9 cellular contexts compared by ENCODE assay signal in the genomic region with DNA sequence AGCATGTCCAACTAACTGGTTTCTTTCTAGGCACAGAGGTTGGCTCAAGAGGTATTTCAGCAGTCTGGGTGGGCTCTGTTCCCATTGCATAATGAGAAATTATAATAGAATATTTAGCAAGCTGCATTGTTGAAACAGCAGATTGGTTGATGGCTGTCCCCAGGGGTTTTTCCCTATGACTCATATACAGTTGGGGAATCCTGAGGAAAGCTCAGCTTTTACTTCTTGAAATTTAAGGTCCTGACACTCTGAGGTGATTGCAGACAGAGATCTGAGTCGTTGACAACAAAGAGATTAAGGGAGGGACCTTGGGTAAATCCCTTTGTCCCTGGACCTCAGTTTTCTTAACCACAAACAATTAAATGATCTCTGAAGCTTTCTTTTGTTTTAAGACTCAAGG. TPM values are rescaled to one million over a fixed set of nuclear protein-coding genes. Genes with fewer than 3 reads are reported as not detected.
A peak's percentile ranks its signal among the peaks of the same experiment; 100 is the strongest.
DNase-seq lines count a peak whose midpoint lies in the region; ATAC-seq, FAIRE-seq and TF ChIP-seq lines count a peak whose summit lies in the region.
"Had no signal": no experiment of that assay in that cellular context is flagged by ENCODE, and none has a peak within 500 bp of the region (broad histone marks: within the 10 kb centered on the region; RNA-seq: fewer than 3 reads in every experiment).

No MANE protein-coding gene starts in this region.

- ATAC-seq in naive thymus-derived CD4-positive, alpha-beta T cell: peak; percentile 90

- peak overlapping the region; percentile 7; the same call in 1 of the 2 replicates for H3K4me3 ChIP-seq in HUES6 (ENCODE audit: low read depth, low read length)
- no peak overlapping the region for H3K4me3 ChIP-seq in naive thymus-derived CD4-positive, alpha-beta T cell (ENCODE audit: low read length)

- CTCF ChIA-PET in naive thymus-derived CD4-positive, alpha-beta T cell (lab: Charles Lee): no interaction called here

- FAIRE-seq in GM12892 (lab: Jason Lieb, UNC): no peak
- FAIRE-seq: endothelial cell of umbilical vein had no signal

- TF ChIP-seq POLR2A in GM12892 (IDR thresholded peaks at IDR 0.05; ENCODE audit: low read depth, low read length): no peak

- peak overlapping the region in 2 of 10 donors; percentile 4 to 20 for H3K4me3 Mint-ChIP-seq in naive thymus-derived CD4-positive, alpha-beta T cell

- peaks cover 16% of the 10 kb centered on the region; the same call in 1 of the 2 replicates for H3K9me3 ChIP-seq in HUES6 (ENCODE audit: control insufficient read depth, insufficient read depth, low read depth, low read length)
- H3K9me3 ChIP-seq in naive thymus-derived CD4-positive, alpha-beta T cell (ENCODE audit: control insufficient read depth in 2 of 3, low read length in 3 of 3): no peaks in the 10 kb centered on the region

- H3K27ac Mint-ChIP-seq in naive thymus-derived CD4-positive, alpha-beta T cell: no peak overlapping the region

- peaks cover 0 to 13% (median 2%) of the 10 kb centered on the region in 11 donors for H3K9me3 Mint-ChIP-seq in naive thymus-derived CD4-positive, alpha-beta T cell

- H3K4me1 ChIP-seq in HUES6 (ENCODE audit: control insufficient read depth, insufficient read depth, low read length): peaks cover 11% of the 10 kb centered on the region
- H3K4me1 ChIP-seq in naive thymus-derived CD4-positive, alpha-beta T cell (ENCODE audit: control insufficient read depth in 2 of 2, insufficient read depth in 2 of 2, low read length in 2 of 2): peaks cover 0 to 12% of the 10 kb centered on the region in 2 donors

- DNase-seq in ELR (ENCODE audit: low read depth): peak; percentile 47
- peak; percentile 47 for DNase-seq in astrocyte of the hippocampus (ENCODE audit: low read depth, low spot score)
- DNase-seq in naive thymus-derived CD4-positive, alpha-beta T cell: no peak
- DNase-seq in NCI-H146 (lab: John Stamatoyannopoulos, UW): no peak
- no peak for DNase-seq in GM12892 (ENCODE audit: insufficient read length)
- no peak for DNase-seq in NCI-H1694 treated with DMSO at 0.1 percent for 48 hours (lab: John Stamatoyannopoulos, UW)

- H3K9ac ChIP-seq in HUES6 (ENCODE audit: low read length): no peak overlapping the region

- H3K36me3 Mint-ChIP-seq in naive thymus-derived CD4-positive, alpha-beta T cell: peaks cover 0 to 43% (median 0%) of the 10 kb centered on the region in 5 donors

- H3K36me3 ChIP-seq in HUES6 (ENCODE audit: control insufficient read depth, insufficient read depth, low read length): no peaks in the 10 kb centered on the region
- H3K36me3 ChIP-seq in naive thymus-derived CD4-positive, alpha-beta T cell (ENCODE audit: control insufficient read depth in 2 of 3, insufficient read depth in 3 of 3, low read length in 3 of 3): no peaks in the 10 kb centered on the region

- peak overlapping the region; percentile 54; the same call in 1 of the 2 replicates for H3K27ac ChIP-seq in HUES6 (ENCODE audit: low read depth, low read length)
- H3K27ac ChIP-seq in naive thymus-derived CD4-positive, alpha-beta T cell (ENCODE audit: low read depth, low read length): no peak overlapping the region

- no peaks in the 10 kb centered on the region for H3K27me3 ChIP-seq in HUES6 (ENCODE audit: control insufficient read depth, insufficient read depth, low read length)
- peaks cover 0 to 3% of the 10 kb centered on the region in 2 donors for H3K27me3 ChIP-seq in naive thymus-derived CD4-positive, alpha-beta T cell (ENCODE audit: control insufficient read depth in 2 of 2, insufficient read depth in 2 of 2, low read length in 2 of 2)

- H3K4me1 Mint-ChIP-seq in naive thymus-derived CD4-positive, alpha-beta T cell: peaks cover 7 to 24% (median 22%) of the 10 kb centered on the region in 7 donors

- no peaks in the 10 kb centered on the region for H3K27me3 Mint-ChIP-seq in naive thymus-derived CD4-positive, alpha-beta T cell

- POLR2A ChIA-PET in naive thymus-derived CD4-positive, alpha-beta T cell (lab: Charles Lee): no interaction called here

- intact Hi-C loops in naive thymus-derived CD4-positive, alpha-beta T cell (cut with micrococcal nuclease): no loop called here

RNA-seq across cellular contexts. Expression of gene TNFSF8, which starts 38.3 kb away (rescaled TPM):
- total RNA-seq in naive thymus-derived CD4-positive, alpha-beta T cell: 100 to 1,000 TPM in 1 of 5 experiments, 10 to 100 TPM in 4; 19.3 to 129 (median 31.5) TPM
- polyA plus RNA-seq in naive thymus-derived CD4-positive, alpha-beta T cell: 10 to 100 TPM; 35.4 to 86.2 TPM
- polyA plus RNA-seq in GM12892 (2012; ENCODE audit: missing spikeins): not detected
- total RNA-seq: endothelial cell of umbilical vein, SK-MEL-5 had no signal
- polyA plus RNA-seq: endothelial cell of umbilical vein had no signal

Comparison
In these comparisons a context has a peak if more than half of its experiments do, and no peak if none do; other contexts are left out.
1. DNase-seq: peak in ELR (single experiment) and astrocyte of the hippocampus (single experiment); none in naive thymus-derived CD4-positive, alpha-beta T cell (0 of 9), NCI-H146 (single experiment), GM12892 (single experiment) and NCI-H1694 treated with DMSO at 0.1 percent for 48 hours (single experiment).